24 cellular contexts compared by ENCODE assay signal in genomic region chr15:86347245-86347644, GRCh38.
"Had no signal": no experiment of that assay in that cellular context is flagged by ENCODE, and none has a peak within 500 bp of the region (broad histone marks: within the 10 kb centered on the region; RNA-seq: fewer than 3 reads in every experiment).

No MANE protein-coding gene starts in this region.

- H3K4me1 ChIP-seq: colonic mucosa, right lobe of liver had no signal

- H3K79me2 ChIP-seq: hepatocyte had no signal

- DNase-seq: activated B cell treated with CpG ODN at 0.5 μM for 24 hours; activated CD4-positive, alpha-beta T cell treated with anti-CD3 and anti-CD28 coated beads, Interleukin-2, amount 50 U/mL, for 1 hour; activated CD8-positive, alpha-beta T cell treated with anti-CD3 and anti-CD28 coated beads for 36 hours; activated gamma-delta T cell treated with Interleukin-2 at 50 U/mL for 16 hours; activated naive CD4-positive, alpha-beta T cell treated with anti-CD3 and anti-CD28 coated beads, Interleukin-2, amount 50 U/mL, for 16 hours; activated T-cell treated with anti-CD3 and anti-CD28 coated beads, Interleukin-2, amount 50 U/mL, for 4 hours; amniotic stem cell; colonic mucosa; effector memory CD4-positive, alpha-beta T cell; foreskin melanocyte; glutamatergic neuron; kidney; left colon; midbrain; naive thymus-derived CD4-positive, alpha-beta T cell; ovary; right lobe of liver; stimulated activated CD4-positive, alpha-beta T cell treated with anti-CD3 and anti-CD28 coated beads, Interleukin-12 subunit alpha, Interleukin-12 subunit beta, amount 100 ng/mL, for 4 hours; stimulated activated CD4-positive, alpha-beta T cell treated with anti-CD3 and anti-CD28 coated beads, Interleukin-4, amount 100 ng/mL, for 24 hours; trophoblast cell had no signal

- H2AFZ ChIP-seq: hepatocyte had no signal

- FAIRE-seq: kidney, urothelium cell line had no signal

- H3K36me3 ChIP-seq: colonic mucosa, ovary, right lobe of liver, thoracic aorta had no signal

- H3K4me3 ChIP-seq: colonic mucosa, hepatocyte, ovary, right lobe of liver, skin epidermis, thoracic aorta had no signal

- H3K27ac ChIP-seq: colonic mucosa, hepatocyte, ovary, right lobe of liver, thoracic aorta had no signal

- H3K9me3 ChIP-seq: colonic mucosa, ovary, right lobe of liver, thoracic aorta had no signal

- H3K27me3 ChIP-seq: colonic mucosa, hepatocyte, ovary, right lobe of liver had no signal

- H3K4me2 ChIP-seq: hepatocyte had no signal
